Comparison of ENCODE assay signal across 30 cellular contexts in genomic region chr11:25953015-25953414, GRCh38.
"Had no signal": no experiment of that assay in that cellular context is flagged by ENCODE, and none has a peak within 500 bp of the region (broad histone marks: within the 10 kb centered on the region; RNA-seq: fewer than 3 reads in every experiment).

No MANE protein-coding gene starts in this region.

- FAIRE-seq: islet of Langerhans, urothelium cell line had no signal

- H3K4me3 ChIP-seq: heart left ventricle, left ventricle myocardium inferior, lung, mucosa of descending colon, psoas muscle, right atrium auricular region, right lobe of liver, suprapubic skin, thoracic aorta, tibial artery, upper lobe of right lung had no signal

- H3K4me1 Mint-ChIP-seq: immature natural killer cell; naive thymus-derived CD4-positive, alpha-beta T cell; stimulated activated effector memory CD8-positive, alpha-beta T cell treated with anti-CD3 and anti-CD28 coated beads, Interleukin-12 subunit alpha, Interleukin-12 subunit beta, amount 100 ng/mL, for 72 hours had no signal

- H3K36me3 ChIP-seq: heart left ventricle, left ventricle myocardium inferior, right atrium auricular region, right lobe of liver, suprapubic skin, thoracic aorta, tibial artery, upper lobe of right lung had no signal

- H3K27me3 ChIP-seq: heart left ventricle, right atrium auricular region, right lobe of liver, suprapubic skin, tibial artery, upper lobe of right lung had no signal

- ATAC-seq: heart left ventricle; left cardiac atrium; mucosa of descending colon; naive thymus-derived CD4-positive, alpha-beta T cell; natural killer cell treated with Interleukin-12 subunit alpha and Interleukin-12 subunit beta and Interleukin-15 and Interleukin-18, amount 100 ng/mL, for 72 hours; psoas muscle; right lobe of liver; stimulated activated effector memory CD8-positive, alpha-beta T cell treated with anti-CD3 and anti-CD28 coated beads, Interleukin-12 subunit alpha, Interleukin-12 subunit beta, amount 100 ng/mL, for 72 hours; upper lobe of right lung had no signal

- DNase-seq: heart left ventricle; hypothalamus; immature natural killer cell; left cardiac atrium; left ventricle myocardium inferior; midbrain; mucosa of descending colon; naive thymus-derived CD4-positive, alpha-beta T cell; nucleus accumbens; psoas muscle; right lobe of liver; stimulated activated CD4-positive, alpha-beta T cell treated with anti-CD3 and anti-CD28 coated beads, Interleukin-12 subunit alpha, Interleukin-12 subunit beta, amount 100 ng/mL, for 4 hours; stimulated activated CD4-positive, alpha-beta T cell treated with anti-CD3 and anti-CD28 coated beads, Interleukin-15, amount 100 ng/mL, for 24 hours; stimulated activated CD4-positive, alpha-beta T cell treated with anti-CD3 and anti-CD28 coated beads, Interleukin-2, amount 100 ng/mL, for 24 hours; stimulated activated CD4-positive, alpha-beta T cell treated with anti-CD3 and anti-CD28 coated beads, Interleukin-4, amount 100 ng/mL, for 1 hour; stimulated activated naive CD4-positive, alpha-beta T cell; tibial artery; trophoblast cell; upper lobe of right lung had no signal

- H3K4me3 Mint-ChIP-seq: immature natural killer cell; naive thymus-derived CD4-positive, alpha-beta T cell; natural killer cell treated with Interleukin-12 subunit alpha and Interleukin-12 subunit beta and Interleukin-15 and Interleukin-18, amount 100 ng/mL, for 72 hours; neural crest cell; stimulated activated effector memory CD8-positive, alpha-beta T cell treated with anti-CD3 and anti-CD28 coated beads, Interleukin-12 subunit alpha, Interleukin-12 subunit beta, amount 100 ng/mL, for 72 hours; stimulated activated naive CD8-positive, alpha-beta T cell treated with anti-CD3 and anti-CD28 coated beads, Interleukin-15, Interleukin-2, amounts not matched to agents 100 ng/mL and 50 ng/mL, for 24 hours had no signal

- H3K79me2 ChIP-seq: parathyroid adenoma had no signal

- H2AFZ ChIP-seq: parathyroid adenoma had no signal

- H3K27ac Mint-ChIP-seq: immature natural killer cell; naive thymus-derived CD4-positive, alpha-beta T cell; natural killer cell treated with Interleukin-12 subunit alpha and Interleukin-12 subunit beta and Interleukin-15 and Interleukin-18, amount 100 ng/mL, for 72 hours; stimulated activated effector memory CD8-positive, alpha-beta T cell treated with anti-CD3 and anti-CD28 coated beads, Interleukin-12 subunit alpha, Interleukin-12 subunit beta, amount 100 ng/mL, for 72 hours; stimulated activated naive CD8-positive, alpha-beta T cell treated with anti-CD3 and anti-CD28 coated beads, Interleukin-15, Interleukin-2, amounts not matched to agents 100 ng/mL and 50 ng/mL, for 24 hours had no signal

- H3K27ac ChIP-seq: heart left ventricle, left ventricle myocardium inferior, parathyroid adenoma, psoas muscle, right atrium auricular region, right lobe of liver, suprapubic skin, thoracic aorta, tibial artery, upper lobe of right lung had no signal

- H3K27me3 Mint-ChIP-seq: naive thymus-derived CD4-positive, alpha-beta T cell; natural killer cell treated with Interleukin-12 subunit alpha and Interleukin-12 subunit beta and Interleukin-15 and Interleukin-18, amount 100 ng/mL, for 72 hours; stimulated activated naive CD8-positive, alpha-beta T cell treated with anti-CD3 and anti-CD28 coated beads, Interleukin-15, Interleukin-2, amounts not matched to agents 100 ng/mL and 50 ng/mL, for 24 hours had no signal

- H3K36me3 Mint-ChIP-seq: immature natural killer cell; naive thymus-derived CD4-positive, alpha-beta T cell; natural killer cell treated with Interleukin-12 subunit alpha and Interleukin-12 subunit beta and Interleukin-15 and Interleukin-18, amount 100 ng/mL, for 72 hours; stimulated activated effector memory CD8-positive, alpha-beta T cell treated with anti-CD3 and anti-CD28 coated beads, Interleukin-12 subunit alpha, Interleukin-12 subunit beta, amount 100 ng/mL, for 72 hours had no signal

- H3K9ac ChIP-seq: parathyroid adenoma had no signal

- H3K9me3 ChIP-seq: mucosa of descending colon, psoas muscle, right atrium auricular region, right lobe of liver, suprapubic skin, thoracic aorta, tibial artery, upper lobe of right lung had no signal

- H3K4me1 ChIP-seq: heart left ventricle, left ventricle myocardium inferior, parathyroid adenoma, psoas muscle, right atrium auricular region, right lobe of liver, suprapubic skin, tibial artery, upper lobe of right lung had no signal
